Comparison of ENCODE assay signal across 18 cellular contexts in genomic region chr14:91343051-91343450, GRCh38.
DNase-seq lines count a peak whose midpoint lies in the region; ATAC-seq and TF ChIP-seq lines count a peak whose summit lies in the region.
"Had no signal": no experiment of that assay in that cellular context is flagged by ENCODE, and none has a peak within 500 bp of the region (broad histone marks: within the 10 kb centered on the region; RNA-seq: fewer than 3 reads in every experiment).

No MANE protein-coding gene starts in this region.

- H3K27ac Mint-ChIP-seq in activated naive CD4-positive, alpha-beta T cell treated with anti-CD3 and anti-CD28 coated beads, Interleukin-2, amount 50 U/mL, for 24 hours: peak overlapping the region; percentile 35
- peak overlapping the region; percentile 39 for H3K27ac Mint-ChIP-seq in central memory CD8-positive, alpha-beta T cell (ENCODE audit: low read depth)
- H3K27ac Mint-ChIP-seq in stimulated activated effector memory CD8-positive, alpha-beta T cell treated with anti-CD3 and anti-CD28 coated beads, Interleukin-12 subunit alpha, Interleukin-12 subunit beta, amount 100 ng/mL, for 72 hours: peak overlapping the region; percentile 46

- no peak for ATAC-seq in central memory CD8-positive, alpha-beta T cell (replicated peaks; ENCODE audit: extremely low read depth, poor library complexity, severe bottlenecking)
- ATAC-seq in stimulated activated effector memory CD8-positive, alpha-beta T cell treated with anti-CD3 and anti-CD28 coated beads, Interleukin-12 subunit alpha, Interleukin-12 subunit beta, amount 100 ng/mL, for 72 hours: no peak
- ATAC-seq in GM21360 (IDR thresholded peaks at IDR 0.05; ENCODE audit: unreplicated experiment): no peak

- TF ChIP-seq CTCF in right atrium auricular region (IDR thresholded peaks at IDR 0.05): no peak

- no peak overlapping the region for H3K4me2 ChIP-seq in Karpas-422 (ENCODE audit: low read depth, low read length, poor library complexity, severe bottlenecking)
- H3K4me2 ChIP-seq: PC-9 had no signal

- H3K27me3 Mint-ChIP-seq in activated naive CD4-positive, alpha-beta T cell treated with anti-CD3 and anti-CD28 coated beads, Interleukin-2, amount 50 U/mL, for 24 hours: no peaks in the 10 kb centered on the region
- no peaks in the 10 kb centered on the region for H3K27me3 Mint-ChIP-seq in central memory CD8-positive, alpha-beta T cell
- H3K27me3 Mint-ChIP-seq: CD4-positive, alpha-beta memory T cell; IgD-negative memory B cell had no signal

- H3K9me3 ChIP-seq in Karpas-422 (ENCODE audit: low read length) (no peaks in the 10 kb centered on the region), right atrium auricular region (no peaks in the 10 kb centered on the region)
- H3K9me3 ChIP-seq: SJSA1 had no signal

- H3K27me3 ChIP-seq in Karpas-422 (ENCODE audit: low read length): no peaks in the 10 kb centered on the region
- no peaks in the 10 kb centered on the region for H3K27me3 ChIP-seq in right atrium auricular region
- H3K27me3 ChIP-seq: SJSA1 had no signal

- H3K36me3 ChIP-seq in Karpas-422 (ENCODE audit: insufficient read depth, low read length) (no peaks in the 10 kb centered on the region), right atrium auricular region (no peaks in the 10 kb centered on the region)
- H3K36me3 ChIP-seq: SJSA1 had no signal

- H3K27ac ChIP-seq in Karpas-422 (ENCODE audit: low read length) (peak overlapping the region; percentile 69; the same call in 1 of the 2 replicates), right atrium auricular region (no peak overlapping the region)
- H3K27ac ChIP-seq: GM23248, PC-9, SJSA1 had no signal

- H3K9me2 ChIP-seq in Karpas-422 (replicated peaks; ENCODE audit: insufficient read depth, low read length): no peaks in the 10 kb centered on the region

- no peak overlapping the region for H3K4me3 ChIP-seq in Karpas-422 (ENCODE audit: low read length)
- no peak overlapping the region for H3K4me3 ChIP-seq in right atrium auricular region
- H3K4me3 ChIP-seq: GM23248, PC-9, SJSA1 had no signal

- H3K36me3 Mint-ChIP-seq in activated naive CD4-positive, alpha-beta T cell treated with anti-CD3 and anti-CD28 coated beads, Interleukin-2, amount 50 U/mL, for 24 hours: peaks cover 9% of the 10 kb centered on the region
- peaks cover 62% of the 10 kb centered on the region for H3K36me3 Mint-ChIP-seq in central memory CD8-positive, alpha-beta T cell (ENCODE audit: insufficient read depth)
- H3K36me3 Mint-ChIP-seq in stimulated activated effector memory CD8-positive, alpha-beta T cell treated with anti-CD3 and anti-CD28 coated beads, Interleukin-12 subunit alpha, Interleukin-12 subunit beta, amount 100 ng/mL, for 72 hours: peaks cover 90% of the 10 kb centered on the region

- H3K4me1 ChIP-seq in Karpas-422 (ENCODE audit: low read length): peaks cover 62% of the 10 kb centered on the region
- H3K4me1 ChIP-seq in right atrium auricular region: no peaks in the 10 kb centered on the region
- H3K4me1 ChIP-seq: SJSA1 had no signal

- no peak for DNase-seq in activated naive CD4-positive, alpha-beta T cell treated with anti-CD3 and anti-CD28 coated beads, Interleukin-2, amount 50 U/mL, for 16 hours
- DNase-seq in Karpas-422 (no peak), DMS79 treated with DMSO at 0.1 percent for 48 hours (lab: John Stamatoyannopoulos, UW) (no peak), right atrium auricular region (ENCODE audit: low spot score) (no peak)
- DNase-seq in central memory CD8-positive, alpha-beta T cell (ENCODE audit: low spot score in 2 of 2): no peak
- DNase-seq in stimulated activated effector memory CD8-positive, alpha-beta T cell treated with anti-CD3 and anti-CD28 coated beads, Interleukin-12 subunit alpha, Interleukin-12 subunit beta, amount 100 ng/mL, for 72 hours (ENCODE audit: low spot score in 2 of 2): no peak
- DNase-seq: CD4-positive, alpha-beta memory T cell; DMS79; GM23248; HCEC 1CT; NCI-H187 treated with DMSO at 0.1 percent for 48 hours; NCI-H446; NK-92 treated with Interleukin-12 subunit alpha and Interleukin-12 subunit beta, amount 100 ng/mL, for 24 hours; PC-9 had no signal

- peaks cover 21% of the 10 kb centered on the region for H3K79me2 ChIP-seq in Karpas-422 (ENCODE audit: low read length)

- H3K4me1 Mint-ChIP-seq in activated naive CD4-positive, alpha-beta T cell treated with anti-CD3 and anti-CD28 coated beads, Interleukin-2, amount 50 U/mL, for 24 hours: peaks cover 39% of the 10 kb centered on the region
- H3K4me1 Mint-ChIP-seq in central memory CD8-positive, alpha-beta T cell: peaks cover 35% of the 10 kb centered on the region
- peaks cover 46% of the 10 kb centered on the region for H3K4me1 Mint-ChIP-seq in stimulated activated effector memory CD8-positive, alpha-beta T cell treated with anti-CD3 and anti-CD28 coated beads, Interleukin-12 subunit alpha, Interleukin-12 subunit beta, amount 100 ng/mL, for 72 hours

- H3K9ac ChIP-seq in Karpas-422 (ENCODE audit: low read length): no peak overlapping the region
- H3K9ac ChIP-seq: GM23248 had no signal

- H2AFZ ChIP-seq in Karpas-422 (ENCODE audit: low read length): no peak overlapping the region
- H2AFZ ChIP-seq: GM23248, PC-9 had no signal

- H3K4me3 Mint-ChIP-seq in activated naive CD4-positive, alpha-beta T cell treated with anti-CD3 and anti-CD28 coated beads, Interleukin-2, amount 50 U/mL, for 24 hours: no peak overlapping the region
- H3K4me3 Mint-ChIP-seq in central memory CD8-positive, alpha-beta T cell: no peak overlapping the region
- H3K4me3 Mint-ChIP-seq in stimulated activated effector memory CD8-positive, alpha-beta T cell treated with anti-CD3 and anti-CD28 coated beads, Interleukin-12 subunit alpha, Interleukin-12 subunit beta, amount 100 ng/mL, for 72 hours: no peak overlapping the region
- H3K4me3 Mint-ChIP-seq: CD4-positive, alpha-beta memory T cell; IgD-negative memory B cell had no signal

- H4K20me1 ChIP-seq in Karpas-422 (ENCODE audit: insufficient read depth, low read depth, low read length): no peaks in the 10 kb centered on the region

- H3K9me3 Mint-ChIP-seq in activated naive CD4-positive, alpha-beta T cell treated with anti-CD3 and anti-CD28 coated beads, Interleukin-2, amount 50 U/mL, for 24 hours: no peaks in the 10 kb centered on the region
- no peaks in the 10 kb centered on the region for H3K9me3 Mint-ChIP-seq in central memory CD8-positive, alpha-beta T cell
- no peaks in the 10 kb centered on the region for H3K9me3 Mint-ChIP-seq in stimulated activated effector memory CD8-positive, alpha-beta T cell treated with anti-CD3 and anti-CD28 coated beads, Interleukin-12 subunit alpha, Interleukin-12 subunit beta, amount 100 ng/mL, for 72 hours
- H3K9me3 Mint-ChIP-seq: IgD-negative memory B cell had no signal
